1 cellular context compared by ENCODE assay signal in the genomic region with DNA sequence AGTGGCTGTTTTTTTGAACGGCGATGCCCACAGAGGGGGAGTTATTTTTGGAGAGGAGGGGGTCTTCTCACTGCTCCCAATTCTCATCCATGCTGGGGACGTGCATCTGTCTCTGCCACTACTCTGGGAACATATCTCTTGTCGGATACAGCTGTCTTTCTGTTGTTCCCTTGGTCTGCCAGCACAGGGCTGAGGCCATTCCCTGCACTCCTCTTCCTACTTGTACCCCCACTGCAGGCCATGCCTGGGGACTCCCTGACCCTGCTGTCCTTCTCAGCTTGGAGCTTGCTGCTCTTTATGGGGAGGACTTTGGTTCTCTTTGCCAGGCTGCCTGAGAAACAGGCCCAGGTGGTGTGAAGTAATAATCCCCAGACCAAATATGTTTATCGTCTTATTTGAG.
TF ChIP-seq lines count a peak whose summit lies in the region.

No MANE protein-coding gene starts in this region.

TF ChIP-seq in IMR-90, 13 proteins besides CTCF, POLR2A, EP300 and RAD21:
- TF ChIP-seq NFE2L2 (IDR thresholded peaks at IDR 0.05; ENCODE audit: low read depth, low read length) (no peak), FOS (IDR thresholded peaks at IDR 0.05; ENCODE audit: low read depth, low read length) (no peak), SMC3 (IDR thresholded peaks at IDR 0.05; ENCODE audit: low read depth, low read length) (no peak), CEBPB (IDR thresholded peaks at IDR 0.05; ENCODE audit: low read depth, low read length) (no peak), RFX5 (IDR thresholded peaks at IDR 0.05; ENCODE audit: low read depth, low read length) (no peak), BHLHE40 (IDR thresholded peaks at IDR 0.05; ENCODE audit: low read depth, low read length) (no peak), RCOR1 (IDR thresholded peaks at IDR 0.05; ENCODE audit: insufficient replicate concordance, low read length) (no peak), CHD1 (IDR thresholded peaks at IDR 0.05; ENCODE audit: low read depth, low read length) (no peak), MXI1 (IDR thresholded peaks at IDR 0.05; ENCODE audit: borderline replicate concordance, low read depth, low read length) (no peak)
- TF ChIP-seq, protein P1, sequence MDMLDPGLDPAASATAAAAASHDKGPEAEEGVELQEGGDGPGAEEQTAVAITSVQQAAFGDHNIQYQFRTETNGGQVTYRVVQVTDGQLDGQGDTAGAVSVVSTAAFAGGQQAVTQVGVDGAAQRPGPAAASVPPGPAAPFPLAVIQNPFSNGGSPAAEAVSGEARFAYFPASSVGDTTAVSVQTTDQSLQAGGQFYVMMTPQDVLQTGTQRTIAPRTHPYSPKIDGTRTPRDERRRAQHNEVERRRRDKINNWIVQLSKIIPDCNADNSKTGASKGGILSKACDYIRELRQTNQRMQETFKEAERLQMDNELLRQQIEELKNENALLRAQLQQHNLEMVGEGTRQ (IDR thresholded peaks at IDR 0.05; ENCODE audit: low read depth, low read length), result no peak
- TF ChIP-seq, protein P2, sequence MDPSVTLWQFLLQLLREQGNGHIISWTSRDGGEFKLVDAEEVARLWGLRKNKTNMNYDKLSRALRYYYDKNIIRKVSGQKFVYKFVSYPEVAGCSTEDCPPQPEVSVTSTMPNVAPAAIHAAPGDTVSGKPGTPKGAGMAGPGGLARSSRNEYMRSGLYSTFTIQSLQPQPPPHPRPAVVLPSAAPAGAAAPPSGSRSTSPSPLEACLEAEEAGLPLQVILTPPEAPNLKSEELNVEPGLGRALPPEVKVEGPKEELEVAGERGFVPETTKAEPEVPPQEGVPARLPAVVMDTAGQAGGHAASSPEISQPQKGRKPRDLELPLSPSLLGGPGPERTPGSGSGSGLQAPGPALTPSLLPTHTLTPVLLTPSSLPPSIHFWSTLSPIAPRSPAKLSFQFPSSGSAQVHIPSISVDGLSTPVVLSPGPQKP (IDR thresholded peaks at IDR 0.05; ENCODE audit: borderline replicate concordance, low read depth, low read length), result no peak
